Comparison of ENCODE assay signal across 1 cellular context in the genomic region with DNA sequence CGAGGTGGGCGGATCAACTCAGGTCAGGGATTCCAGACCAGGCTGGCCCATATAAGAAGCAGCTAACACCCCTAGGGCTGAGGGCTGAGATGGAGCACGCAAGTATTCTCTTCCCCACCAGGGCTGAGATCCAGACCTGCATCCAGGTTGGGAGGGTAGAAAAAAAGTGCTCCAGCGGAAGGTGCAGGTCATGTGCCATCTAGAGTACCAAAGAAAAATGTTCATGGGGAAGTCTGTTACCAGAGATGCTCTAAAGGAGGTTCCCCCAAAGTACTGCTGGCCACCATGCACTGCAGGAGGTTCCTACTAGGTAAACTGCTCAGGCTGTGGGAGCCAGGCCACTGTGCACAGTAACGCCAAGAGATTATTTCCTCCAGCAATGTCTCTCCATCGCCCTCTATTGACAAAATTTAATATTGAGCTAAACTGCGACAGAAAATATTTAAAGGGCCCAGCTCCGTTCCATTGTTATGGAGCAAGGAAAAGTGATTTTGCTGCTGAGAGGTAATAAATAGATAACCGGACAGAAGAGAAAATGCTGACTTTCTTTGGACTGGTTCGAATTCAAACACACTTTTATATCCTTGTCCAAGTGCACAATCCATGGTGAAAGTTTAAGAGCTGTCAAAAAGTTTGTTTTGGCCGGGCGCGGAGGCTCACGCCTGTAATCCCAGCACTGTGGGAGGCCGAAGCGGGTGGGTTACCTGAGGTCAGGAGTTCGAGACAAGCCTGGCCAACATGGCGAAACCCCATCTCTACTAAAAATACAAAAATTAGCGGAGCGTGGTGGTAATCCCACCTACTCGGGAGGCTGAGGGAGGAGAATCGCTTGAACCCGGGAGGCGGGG.
A peak's percentile ranks its signal among the peaks of the same experiment; 100 is the strongest.
TF ChIP-seq lines count a peak whose summit lies in the region.

No MANE protein-coding gene starts in this region.

TF ChIP-seq in HEK293, 187 proteins besides CTCF, POLR2A, EP300 and RAD21 (continued from another document):
- TF ChIP-seq, protein P1, sequence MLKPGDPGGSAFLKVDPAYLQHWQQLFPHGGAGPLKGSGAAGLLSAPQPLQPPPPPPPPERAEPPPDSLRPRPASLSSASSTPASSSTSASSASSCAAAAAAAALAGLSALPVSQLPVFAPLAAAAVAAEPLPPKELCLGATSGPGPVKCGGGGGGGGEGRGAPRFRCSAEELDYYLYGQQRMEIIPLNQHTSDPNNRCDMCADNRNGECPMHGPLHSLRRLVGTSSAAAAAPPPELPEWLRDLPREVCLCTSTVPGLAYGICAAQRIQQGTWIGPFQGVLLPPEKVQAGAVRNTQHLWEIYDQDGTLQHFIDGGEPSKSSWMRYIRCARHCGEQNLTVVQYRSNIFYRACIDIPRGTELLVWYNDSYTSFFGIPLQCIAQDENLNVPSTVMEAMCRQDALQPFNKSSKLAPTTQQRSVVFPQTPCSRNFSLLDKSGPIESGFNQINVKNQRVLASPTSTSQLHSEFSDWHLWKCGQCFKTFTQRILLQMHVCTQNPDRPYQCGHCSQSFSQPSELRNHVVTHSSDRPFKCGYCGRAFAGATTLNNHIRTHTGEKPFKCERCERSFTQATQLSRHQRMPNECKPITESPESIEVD (tag by site-specific recombination; IDR thresholded peaks at IDR 0.05): peak; percentile 72
- TF ChIP-seq ZBTB48 (tag by site-specific recombination; IDR thresholded peaks at IDR 0.05) (no peak), ZFP69B (tag by site-specific recombination; IDR thresholded peaks at IDR 0.05) (peak; percentile 36; the same call in 1 of the 2 replicates), YY1 (tag by site-specific recombination; IDR thresholded peaks at IDR 0.05) (peak; percentile 36; the same call in 1 of the 2 replicates), ZFHX2 (tag by site-specific recombination; conservative IDR thresholded peaks at IDR 0.05) (peak; percentile 34), GLI4 (tag by site-specific recombination; IDR thresholded peaks at IDR 0.05) (0 out of 2 replicates have a peak, but pooled peaks have one; percentile 47), ZFP41 (tag by site-specific recombination; IDR thresholded peaks at IDR 0.05; ENCODE audit: borderline replicate concordance) (no peak), PRDM1 (tag by site-specific recombination; IDR thresholded peaks at IDR 0.05) (peak; percentile 89), ZSCAN16 (tag by site-specific recombination; IDR thresholded peaks at IDR 0.05) (no peak), TRIM28 (IDR thresholded peaks at IDR 0.05; ENCODE audit: borderline replicate concordance, low read length) (0 out of 2 replicates have a peak, but pooled peaks have one; percentile 14), ZNF292 (tag by site-specific recombination; IDR thresholded peaks at IDR 0.05; ENCODE audit: borderline replicate concordance, low read depth) (no peak), KLF10 (tag by site-specific recombination; IDR thresholded peaks at IDR 0.05) (0 out of 2 replicates have a peak, but pooled peaks have one; percentile 17), ZNF335 (tag by site-specific recombination; conservative IDR thresholded peaks at IDR 0.05) (peak; percentile 77), GLIS2 (tag by site-specific recombination; IDR thresholded peaks at IDR 0.05) (0 out of 2 replicates have a peak, but pooled peaks have one; percentile 44), ZNF600 (tag by site-specific recombination; IDR thresholded peaks at IDR 0.05) (peak; percentile 95), ZNF654 (tag by site-specific recombination; IDR thresholded peaks at IDR 0.05; ENCODE audit: low read depth) (peak; percentile 87), ZNF768 (tag by site-specific recombination; IDR thresholded peaks at IDR 0.05) (no peak)
- TF ChIP-seq, protein P2, sequence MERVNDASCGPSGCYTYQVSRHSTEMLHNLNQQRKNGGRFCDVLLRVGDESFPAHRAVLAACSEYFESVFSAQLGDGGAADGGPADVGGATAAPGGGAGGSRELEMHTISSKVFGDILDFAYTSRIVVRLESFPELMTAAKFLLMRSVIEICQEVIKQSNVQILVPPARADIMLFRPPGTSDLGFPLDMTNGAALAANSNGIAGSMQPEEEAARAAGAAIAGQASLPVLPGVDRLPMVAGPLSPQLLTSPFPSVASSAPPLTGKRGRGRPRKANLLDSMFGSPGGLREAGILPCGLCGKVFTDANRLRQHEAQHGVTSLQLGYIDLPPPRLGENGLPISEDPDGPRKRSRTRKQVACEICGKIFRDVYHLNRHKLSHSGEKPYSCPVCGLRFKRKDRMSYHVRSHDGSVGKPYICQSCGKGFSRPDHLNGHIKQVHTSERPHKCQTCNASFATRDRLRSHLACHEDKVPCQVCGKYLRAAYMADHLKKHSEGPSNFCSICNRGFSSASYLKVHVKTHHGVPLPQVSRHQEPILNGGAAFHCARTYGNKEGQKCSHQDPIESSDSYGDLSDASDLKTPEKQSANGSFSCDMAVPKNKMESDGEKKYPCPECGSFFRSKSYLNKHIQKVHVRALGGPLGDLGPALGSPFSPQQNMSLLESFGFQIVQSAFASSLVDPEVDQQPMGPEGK (tag by site-specific recombination; IDR thresholded peaks at IDR 0.05): peak; percentile 47
